1 cellular context compared by ENCODE assay signal in genomic region chr15:89067751-89068150, GRCh38.
TF ChIP-seq lines count a peak whose summit lies in the region.

No MANE protein-coding gene starts in this region.

TF ChIP-seq in HepG2, 621 proteins besides CTCF, POLR2A, EP300 and RAD21 (continued from another document):
- TF ChIP-seq HNF1A (IDR thresholded peaks at IDR 0.05; ENCODE audit: low read depth) (no peak), HNF1A (CRISPR knock-in tag; IDR thresholded peaks at IDR 0.05; ENCODE audit: borderline replicate concordance) (no peak), NR1H2 (CRISPR knock-in tag; IDR thresholded peaks at IDR 0.05; ENCODE audit: borderline replicate concordance, low read depth) (no peak), ZNF550 (CRISPR knock-in tag; IDR thresholded peaks at IDR 0.05; ENCODE audit: borderline replicate concordance) (no peak), ATF1 (CRISPR knock-in tag; IDR thresholded peaks at IDR 0.05) (no peak), KDM5A (IDR thresholded peaks at IDR 0.05; ENCODE audit: borderline replicate concordance, low read length) (no peak), ZNF274 (CRISPR knock-in tag; IDR thresholded peaks at IDR 0.05) (no peak), ZNF143 (CRISPR knock-in tag; IDR thresholded peaks at IDR 0.05) (no peak), XBP1 (CRISPR knock-in tag; IDR thresholded peaks at IDR 0.05) (no peak), TARDBP (CRISPR knock-in tag; IDR thresholded peaks at IDR 0.05) (no peak), PPARG (CRISPR knock-in tag; conservative IDR thresholded peaks at IDR 0.05) (no peak), GTF2F1 (IDR thresholded peaks at IDR 0.05; ENCODE audit: low read length) (no peak), HNRNPK (IDR thresholded peaks at IDR 0.05; ENCODE audit: low read depth, low read length, poor library complexity, severe bottlenecking) (no peak), HIC2 (CRISPR knock-in tag; IDR thresholded peaks at IDR 0.05; ENCODE audit: low read depth) (no peak), ZNF549 (CRISPR knock-in tag; IDR thresholded peaks at IDR 0.05) (no peak)
